ENCODE assay signal across 15 cellular contexts in the genomic region with DNA sequence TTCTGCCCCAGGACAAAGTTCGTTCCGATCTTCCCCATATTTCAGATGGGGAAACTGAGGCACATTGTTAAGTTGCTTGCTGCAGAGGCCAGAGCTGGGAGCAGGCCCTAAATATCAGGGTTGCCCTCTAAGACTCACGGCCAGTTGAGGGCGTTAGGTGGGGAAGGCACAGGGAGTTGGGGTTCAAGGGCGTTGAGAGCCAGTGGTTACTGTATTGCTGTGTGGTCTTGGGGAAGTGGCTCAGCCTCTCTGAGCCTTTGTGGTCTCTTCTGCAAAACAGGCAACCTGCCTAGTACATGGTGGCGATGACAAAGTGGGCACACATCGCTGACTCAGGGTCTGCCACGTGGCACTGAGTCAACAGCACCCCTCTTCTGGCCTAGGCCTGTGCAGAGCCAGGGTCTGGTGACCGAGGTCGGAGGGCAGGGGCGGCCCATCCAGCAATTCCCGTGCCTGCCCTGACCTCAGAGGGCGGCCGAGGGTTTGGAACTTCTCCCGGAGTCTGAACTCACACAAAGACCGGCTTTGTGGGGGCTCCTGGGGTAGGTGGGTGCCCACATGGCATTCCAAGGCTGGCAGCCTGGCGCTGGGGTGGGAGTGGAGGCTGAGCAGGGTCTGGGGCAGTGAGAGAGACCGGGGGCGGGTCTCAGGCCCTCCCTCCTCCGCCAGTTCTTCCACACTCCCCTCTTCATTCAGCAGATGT. TPM values are rescaled to one million over a fixed set of nuclear protein-coding genes. Genes with fewer than 3 reads are reported as not detected.
DNase-seq lines count a peak whose midpoint lies in the region; ATAC-seq and TF ChIP-seq lines count a peak whose summit lies in the region.
"Had no signal": no experiment of that assay in that cellular context is flagged by ENCODE, and none has a peak within 500 bp of the region (broad histone marks: within the 10 kb centered on the region; RNA-seq: fewer than 3 reads in every experiment).

No MANE protein-coding gene starts in this region.

- no peaks in the 10 kb centered on the region for H3K9me3 Mint-ChIP-seq in CD4-positive, alpha-beta memory T cell
- H3K9me3 Mint-ChIP-seq: activated naive CD4-positive, alpha-beta T cell treated with anti-CD3 and anti-CD28 coated beads, Interleukin-2, amount 50 U/mL, for 24 hours; nephron; type B pancreatic cell had no signal

- in situ Hi-C loops in gastrocnemius medialis (cut with MboI; ENCODE audit: low sequenced_read_pairs in 4 of 4) = loop anchor here in 1 of 4 donors (25.0 kb wide), 1 partner anchor 387 kb away; no protein-coding TSS in a partner anchor

- no peak for DNase-seq in CD4-positive, alpha-beta memory T cell
- DNase-seq in RWPE1 (ENCODE audit: low spot score) = no peak
- DNase-seq in esophagus muscularis mucosa (ENCODE audit: extremely low spot score) = no peak
- DNase-seq in gastrocnemius medialis = no peak
- DNase-seq in A172 (ENCODE audit: low spot score) = no peak
- DNase-seq: colonic mucosa, GOT3, mesenchymal stem cell, NCI-H69, SIG-M5 had no signal

- no peak overlapping the region for H3K4me3 ChIP-seq in CD4-positive, alpha-beta memory T cell (ENCODE audit: low read length in 2 of 2)
- H3K4me3 ChIP-seq in esophagus muscularis mucosa = no peak overlapping the region
- no peak overlapping the region for H3K4me3 ChIP-seq in gastrocnemius medialis
- H3K4me3 ChIP-seq: colonic mucosa had no signal

- peaks cover 3% of the 10 kb centered on the region for H3K36me3 ChIP-seq in CD4-positive, alpha-beta memory T cell (ENCODE audit: insufficient read depth, low read length)
- H3K36me3 ChIP-seq in esophagus muscularis mucosa (peaks cover 0 to 31% (median 19%) of the 10 kb centered on the region in 4 donors), gastrocnemius medialis (no peaks in the 10 kb centered on the region)
- H3K36me3 ChIP-seq: colonic mucosa had no signal

- H3K4me3 Mint-ChIP-seq in CD4-positive, alpha-beta memory T cell = no peak overlapping the region
- H3K4me3 Mint-ChIP-seq: activated naive CD4-positive, alpha-beta T cell treated with anti-CD3 and anti-CD28 coated beads, Interleukin-2, amount 50 U/mL, for 24 hours; nephron; type B pancreatic cell had no signal

- H3K36me3 Mint-ChIP-seq in CD4-positive, alpha-beta memory T cell = peaks cover 2 to 18% of the 10 kb centered on the region in 2 donors
- H3K36me3 Mint-ChIP-seq: activated naive CD4-positive, alpha-beta T cell treated with anti-CD3 and anti-CD28 coated beads, Interleukin-2, amount 50 U/mL, for 24 hours had no signal

- no peaks in the 10 kb centered on the region for H3K27me3 Mint-ChIP-seq in CD4-positive, alpha-beta memory T cell
- H3K27me3 Mint-ChIP-seq: activated naive CD4-positive, alpha-beta T cell treated with anti-CD3 and anti-CD28 coated beads, Interleukin-2, amount 50 U/mL, for 24 hours; type B pancreatic cell had no signal

- CTCF ChIA-PET in CD4-positive, alpha-beta memory T cell (lab: Charles Lee; ENCODE audit: partially characterized antibody) = interaction anchor here (3.3 kb wide), 1 partner anchor 13 kb away, joined by 16 read pairs; no protein-coding TSS in a partner anchor
- CTCF ChIA-PET in RWPE1 (lab: Yijun Ruan, JAX) = interaction anchor here (0.9 kb wide), 1 partner anchor 12 kb away, joined by 3 read pairs; no protein-coding TSS in a partner anchor

- H3K9me3 ChIP-seq in CD4-positive, alpha-beta memory T cell (ENCODE audit: control insufficient read depth in 1 of 2, low read length in 2 of 2) = no peaks in the 10 kb centered on the region
- no peaks in the 10 kb centered on the region for H3K9me3 ChIP-seq in esophagus muscularis mucosa
- no peaks in the 10 kb centered on the region for H3K9me3 ChIP-seq in gastrocnemius medialis
- H3K9me3 ChIP-seq: colonic mucosa had no signal

- intact Hi-C loops in CD4-positive, alpha-beta memory T cell (cut with micrococcal nuclease) = no loop called here
- intact Hi-C loops in esophagus muscularis mucosa (cut with DNase I) (no loop called here), gastrocnemius medialis (cut with DNase I; ENCODE audit: low total_unique reads) (no loop called here)

- POLR2A ChIA-PET in CD4-positive, alpha-beta memory T cell (lab: Charles Lee; ENCODE audit: partially characterized antibody) = interaction anchor here (0.6 to 1.5 kb wide), 2 partner anchors 8 to 962 kb away, joined by 3 to 4 read pairs; no protein-coding TSS in a partner anchor
- POLR2A ChIA-PET in RWPE1 (lab: Yijun Ruan, JAX; ENCODE audit: low non-redundant PET) = no interaction called here

- no peak for TF ChIP-seq EP300 in esophagus muscularis mucosa (IDR thresholded peaks at IDR 0.05)

- no peaks in the 10 kb centered on the region for H3K4me1 ChIP-seq in CD4-positive, alpha-beta memory T cell (ENCODE audit: insufficient read depth, low read length)
- H3K4me1 ChIP-seq in esophagus muscularis mucosa (peaks cover 24 to 51% (median 46%) of the 10 kb centered on the region in 4 donors), gastrocnemius medialis (peaks cover 12% of the 10 kb centered on the region in 2 donors)
- H3K4me1 ChIP-seq: colonic mucosa had no signal

- no peak for TF ChIP-seq POLR2A in esophagus muscularis mucosa (IDR thresholded peaks at IDR 0.05; ENCODE audit: low read depth)
- no peak for TF ChIP-seq POLR2A in gastrocnemius medialis (IDR thresholded peaks at IDR 0.05)

- H3K4me1 Mint-ChIP-seq in CD4-positive, alpha-beta memory T cell = peaks cover 0 to 11% (median 3%) of the 10 kb centered on the region in 4 donors
- H3K4me1 Mint-ChIP-seq: activated naive CD4-positive, alpha-beta T cell treated with anti-CD3 and anti-CD28 coated beads, Interleukin-2, amount 50 U/mL, for 24 hours; nephron had no signal

- peak overlapping the region in 4 of 7 donors; percentile 14 to 66 (median 18) for H3K27ac Mint-ChIP-seq in CD4-positive, alpha-beta memory T cell
- H3K27ac Mint-ChIP-seq: nephron, type B pancreatic cell had no signal

- H3K27ac ChIP-seq in CD4-positive, alpha-beta memory T cell (ENCODE audit: low read depth, low read length) = no peak overlapping the region
- H3K27ac ChIP-seq in RWPE1 = peak overlapping the region; percentile 23
- peak overlapping the region; percentile 8 to 86 (median 82) for H3K27ac ChIP-seq in esophagus muscularis mucosa (replicated peaks in 1 of 4)
- H3K27ac ChIP-seq in gastrocnemius medialis = peak overlapping the region in 3 of 4 donors; percentile 18 to 69 (median 66)

- H3K27me3 ChIP-seq in CD4-positive, alpha-beta memory T cell (ENCODE audit: insufficient read depth, low read length) = no peaks in the 10 kb centered on the region
- H3K27me3 ChIP-seq in esophagus muscularis mucosa (no peaks in the 10 kb centered on the region), gastrocnemius medialis (no peaks in the 10 kb centered on the region)
- H3K27me3 ChIP-seq: colonic mucosa had no signal

- ATAC-seq in gastrocnemius medialis = no peak
- no peak for ATAC-seq in GM21619 (IDR thresholded peaks at IDR 0.05; ENCODE audit: unreplicated experiment)
- no peak for ATAC-seq in HG02798 (IDR thresholded peaks at IDR 0.05; ENCODE audit: poor library complexity, unreplicated experiment)

- 79% methylated on average over 14 of the region's 20 CpGs for WGBS in esophagus muscularis mucosa

- TF ChIP-seq CTCF in RWPE1 (conservative IDR thresholded peaks at IDR 0.05; ENCODE audit: low read depth) = no peak
- TF ChIP-seq CTCF in esophagus muscularis mucosa (IDR thresholded peaks at IDR 0.05) = no peak
- TF ChIP-seq CTCF in gastrocnemius medialis (IDR thresholded peaks at IDR 0.05 in 4 of 5, conservative IDR thresholded peaks at IDR 0.05 in 1 of 5) = no peak

RNA-seq across cellular contexts. Expression of a gene that starts 10.2 kb away (rescaled TPM):
- 10 to 100 TPM; 16.2 to 17.2 TPM for total RNA-seq in CD4-positive, alpha-beta memory T cell
- 10 to 100 TPM in 1 of 2 donors, 1 to 10 TPM in 1; 3.7 to 11.1 TPM for polyA plus RNA-seq in CD4-positive, alpha-beta memory T cell
- total RNA-seq in esophagus muscularis mucosa (10 to 100 TPM in 3 of 4 donors, 1 to 10 TPM in 1; 5.5 to 16.5 (median 13.2) TPM), gastrocnemius medialis (1 to 10 TPM; 1.3 to 2.9 (median 1.7) TPM)
- 7.5 and 9.5 TPM in 2 replicates for total RNA-seq in A172 (2014; rRNA removed; shearing (Covaris generic))

RNA-seq across cellular contexts. Expression of a gene that starts 20.6 kb away (rescaled TPM):
- total RNA-seq in CD4-positive, alpha-beta memory T cell = 10 to 100 TPM; 43.0 to 46.4 TPM
- polyA plus RNA-seq in CD4-positive, alpha-beta memory T cell = 100 to 1,000 TPM; 128 to 199 TPM
- total RNA-seq in esophagus muscularis mucosa (10 to 100 TPM; 22.8 to 59.2 (median 42.8) TPM), gastrocnemius medialis (10 to 100 TPM in 2 of 4 donors, 1 to 10 TPM in 2; 8.0 to 12.9 (median 10.1) TPM)
- 200 and 211 TPM in 2 replicates for total RNA-seq in A172 (2014; rRNA removed; shearing (Covaris generic))
